In the genomic region with DNA sequence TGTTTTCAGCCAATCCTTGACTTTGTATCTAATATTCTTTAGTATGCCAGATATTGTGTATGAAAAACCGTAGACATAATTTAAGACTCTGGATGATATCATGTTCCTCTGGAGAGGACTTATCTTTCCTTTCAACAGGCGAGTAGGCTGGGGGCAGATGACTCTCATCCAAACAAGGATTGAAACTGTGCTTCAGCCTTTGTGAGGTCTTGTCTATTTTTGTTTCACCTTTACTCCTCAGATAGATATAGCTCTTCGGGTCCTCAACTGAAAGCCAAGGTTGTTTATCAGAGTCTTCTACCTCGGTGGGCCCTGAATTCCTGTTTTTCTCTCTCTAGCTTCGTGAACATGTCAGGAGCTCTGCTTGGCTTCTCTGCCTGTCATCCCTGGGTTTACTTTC, we compare ENCODE assay signal across 21 cellular contexts.
"Had no signal": no experiment of that assay in that cellular context is flagged by ENCODE, and none has a peak within 500 bp of the region (broad histone marks: within the 10 kb centered on the region; RNA-seq: fewer than 3 reads in every experiment).

No MANE protein-coding gene starts in this region.

- H3K27ac ChIP-seq: SJCRH30, VCaP had no signal

- H3K4me3 ChIP-seq: MG63, SJCRH30 had no signal

- H3K36me3 ChIP-seq: MG63, SJCRH30 had no signal

- H3K4me3 Mint-ChIP-seq: activated CD8-positive, alpha-beta T cell treated with anti-CD3 and anti-CD28 coated beads for 36 hours; activated naive CD4-positive, alpha-beta T cell treated with anti-CD3 and anti-CD28 coated beads, Interleukin-2, amount 10 ng/mL, durations not matched to agents 7 days and 5 days; activated naive CD8-positive, alpha-beta T cell treated with anti-CD3 and anti-CD28 coated beads for 36 hours; activated T-cell treated with anti-CD3 and anti-CD28 coated beads, Interleukin-2, amount 50 U/mL, for 72 hours had no signal

- H3K36me3 Mint-ChIP-seq: activated naive CD4-positive, alpha-beta T cell treated with anti-CD3 and anti-CD28 coated beads, Interleukin-2, amount 10 ng/mL, durations not matched to agents 7 days and 5 days; activated naive CD8-positive, alpha-beta T cell treated with anti-CD3 and anti-CD28 coated beads for 36 hours had no signal

- H3K9me3 Mint-ChIP-seq: activated naive CD4-positive, alpha-beta T cell treated with anti-CD3 and anti-CD28 coated beads, Interleukin-2, amount 10 ng/mL, durations not matched to agents 7 days and 5 days; activated T-cell treated with anti-CD3 and anti-CD28 coated beads, Interleukin-2, amount 50 U/mL, for 72 hours; activated T-helper 2 cell treated with anti-CD3 and anti-CD28 coated beads, Interferon-gamma antibody, Interleukin-2, Interleukin-4, amounts not matched to agents 10 μg/mL and 5 μg/mL and 100 μg/mL, durations not matched to agents 14 hours and 24 hours and 36 hours had no signal

- H3K4me2 ChIP-seq: SK-N-SH had no signal

- DNase-seq: activated CD4-positive, CD25-positive, alpha-beta regulatory T cell; activated CD8-positive, alpha-beta memory T cell treated with anti-CD3 and anti-CD28 coated beads, Interleukin-2, amount 50 U/mL, for 4 hours; activated CD8-positive, alpha-beta T cell treated with anti-CD3 and anti-CD28 coated beads for 36 hours; activated gamma-delta T cell treated with Interleukin-2 at 50 U/mL for 16 hours; activated naive CD4-positive, alpha-beta T cell treated with anti-CD3 and anti-CD28 coated beads, Interleukin-2, amount 10 ng/mL, durations not matched to agents 7 days and 5 days; activated naive CD8-positive, alpha-beta T cell treated with anti-CD3 and anti-CD28 coated beads for 36 hours; activated T-cell treated with anti-CD3 and anti-CD28 coated beads, Interleukin-2, amount 50 U/mL, for 72 hours; central memory CD4-positive, alpha-beta T cell; MG63; NCI-H1105 treated with DMSO at 0.1 percent for 48 hours; NCI-H1436 treated with DMSO at 0.1 percent for 48 hours; NCI-H187; NCI-H2081 treated with DMSO at 0.1 percent for 48 hours; NCI-H446; NCI-H524; PC-3; SJCRH30; SK-N-SH; T-helper 1 cell had no signal

- H3K9me3 ChIP-seq: MG63, SJCRH30, SK-N-SH had no signal

- H3K4me1 ChIP-seq: SJCRH30 had no signal

- H3K27me3 ChIP-seq: MG63, SJCRH30 had no signal

- H3K27ac Mint-ChIP-seq: activated CD8-positive, alpha-beta T cell treated with anti-CD3 and anti-CD28 coated beads for 36 hours; activated naive CD4-positive, alpha-beta T cell treated with anti-CD3 and anti-CD28 coated beads, Interleukin-2, amount 10 ng/mL, durations not matched to agents 7 days and 5 days; activated naive CD8-positive, alpha-beta T cell treated with anti-CD3 and anti-CD28 coated beads for 36 hours; activated T-cell treated with anti-CD3 and anti-CD28 coated beads, Interleukin-2, amount 50 U/mL, for 72 hours; activated T-helper 2 cell treated with anti-CD3 and anti-CD28 coated beads, Interferon-gamma antibody, Interleukin-2, Interleukin-4, amounts not matched to agents 10 μg/mL and 5 μg/mL and 100 μg/mL, durations not matched to agents 14 hours and 24 hours and 36 hours had no signal

- ATAC-seq: activated CD8-positive, alpha-beta T cell treated with anti-CD3 and anti-CD28 coated beads for 36 hours; activated T-cell treated with anti-CD3 and anti-CD28 coated beads, Interleukin-2, amount 50 U/mL, for 72 hours; PC-3 had no signal

- H3K9ac ChIP-seq: SK-N-SH had no signal

- H3K4me1 Mint-ChIP-seq: activated naive CD4-positive, alpha-beta T cell treated with anti-CD3 and anti-CD28 coated beads, Interleukin-2, amount 10 ng/mL, durations not matched to agents 7 days and 5 days; activated naive CD8-positive, alpha-beta T cell treated with anti-CD3 and anti-CD28 coated beads for 36 hours had no signal
